ENCODE assay signal across 1 cellular context in the genomic region with DNA sequence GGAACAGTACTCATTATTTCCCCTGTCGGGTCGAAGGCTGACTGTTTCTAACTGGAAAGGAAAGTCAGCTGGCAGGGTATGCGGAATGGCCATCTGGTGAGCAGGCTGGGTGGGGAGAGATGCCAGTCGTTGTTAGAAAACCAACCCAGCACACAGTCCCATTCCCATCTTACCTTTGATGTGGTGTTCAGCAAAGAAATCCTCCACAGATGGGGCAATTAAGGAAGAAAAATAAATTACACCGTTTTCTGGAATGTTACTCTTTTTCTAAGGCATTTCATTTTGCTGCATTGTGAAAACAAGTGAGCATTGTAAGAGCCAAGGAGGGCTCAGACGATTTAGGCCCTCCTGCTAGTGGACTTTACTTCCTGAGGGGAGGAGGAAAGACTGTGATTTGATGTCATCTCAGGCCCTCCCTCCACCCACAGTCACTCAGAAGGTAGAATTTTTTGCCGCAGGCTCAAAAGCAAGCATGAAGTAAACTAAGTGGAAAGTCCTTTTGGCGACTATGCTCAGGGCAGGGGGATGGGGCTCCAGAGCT.
TF ChIP-seq lines count a peak whose summit lies in the region.

SLC16A4 (minus strand) TSS at position 335 of the 541 bp plus-strand sequence. CDS start 1,703 bp downstream, outside the sequence.

TF ChIP-seq in GM23338, 12 proteins besides CTCF, POLR2A, EP300 and RAD21 (continued from another document):
- TF ChIP-seq ZNF462 (CRISPR knock-in tag; IDR thresholded peaks at IDR 0.05): no peak
- no peak for TF ChIP-seq ZNF114 (CRISPR knock-in tag; IDR thresholded peaks at IDR 0.05)
- TF ChIP-seq JUNB (IDR thresholded peaks at IDR 0.05; ENCODE audit: unreplicated experiment): no peak
- TF ChIP-seq, protein P1, sequence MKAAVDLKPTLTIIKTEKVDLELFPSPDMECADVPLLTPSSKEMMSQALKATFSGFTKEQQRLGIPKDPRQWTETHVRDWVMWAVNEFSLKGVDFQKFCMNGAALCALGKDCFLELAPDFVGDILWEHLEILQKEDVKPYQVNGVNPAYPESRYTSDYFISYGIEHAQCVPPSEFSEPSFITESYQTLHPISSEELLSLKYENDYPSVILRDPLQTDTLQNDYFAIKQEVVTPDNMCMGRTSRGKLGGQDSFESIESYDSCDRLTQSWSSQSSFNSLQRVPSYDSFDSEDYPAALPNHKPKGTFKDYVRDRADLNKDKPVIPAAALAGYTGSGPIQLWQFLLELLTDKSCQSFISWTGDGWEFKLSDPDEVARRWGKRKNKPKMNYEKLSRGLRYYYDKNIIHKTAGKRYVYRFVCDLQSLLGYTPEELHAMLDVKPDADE (IDR thresholded peaks at IDR 0.05): no peak
- TF ChIP-seq EZH2 (IDR thresholded peaks at IDR 0.05; ENCODE audit: low read depth, unreplicated experiment): no peak
- TF ChIP-seq CREB1 (CRISPR knock-in tag; IDR thresholded peaks at IDR 0.05; ENCODE audit: low read depth): no peak
- no peak for TF ChIP-seq EZH2phosphoT487 (IDR thresholded peaks at IDR 0.05; ENCODE audit: unreplicated experiment)
